15 cellular contexts compared by ENCODE assay signal in the genomic region with DNA sequence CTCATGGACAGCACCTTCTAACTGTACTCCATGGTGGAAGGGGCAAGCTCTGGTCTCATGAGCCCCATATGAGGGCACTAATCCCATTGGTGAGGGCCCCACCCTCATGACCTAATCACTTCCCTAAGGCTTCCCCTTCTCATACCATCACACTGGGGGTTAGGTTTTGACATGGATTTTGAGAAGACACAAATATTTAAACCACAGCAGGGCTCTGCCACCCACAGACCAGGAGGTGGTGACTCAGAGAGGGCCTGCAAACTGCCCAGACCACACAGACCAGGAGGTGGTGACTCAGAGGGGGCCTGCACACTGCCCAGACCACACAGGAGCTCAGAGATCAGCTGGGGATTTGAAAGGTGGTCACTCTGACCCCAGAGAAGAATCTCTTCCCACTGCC.
A peak's percentile ranks its signal among the peaks of the same experiment; 100 is the strongest.
DNase-seq lines count a peak whose midpoint lies in the region; ATAC-seq and TF ChIP-seq lines count a peak whose summit lies in the region.
"Had no signal": no experiment of that assay in that cellular context is flagged by ENCODE, and none has a peak within 500 bp of the region (broad histone marks: within the 10 kb centered on the region; RNA-seq: fewer than 3 reads in every experiment).

No MANE protein-coding gene starts in this region.

- H3K27ac ChIP-seq in trophoblast cell (ENCODE audit: low read depth, low read length), result no peak overlapping the region
- H3K27ac ChIP-seq in effector memory CD4-positive, alpha-beta T cell (ENCODE audit: insufficient read depth, low read length, poor library complexity, severe bottlenecking), result no peak overlapping the region

- H3K4me3 Mint-ChIP-seq in chondrocyte (ENCODE audit: unreplicated experiment) (no peak overlapping the region), natural killer cell (no peak overlapping the region)
- H3K4me3 Mint-ChIP-seq: activated B cell treated with CpG ODN at 0.5 μM for 24 hours; activated T-helper 1 cell treated with anti-CD3 and anti-CD28 coated beads, Interleukin-12 subunit alpha, Interleukin-12 subunit beta, Interleukin-2, Interleukin-4 antibody, amounts not matched to agents 30 ng/mL and 10 ng/mL and 1 ng/mL, durations not matched to agents 14 hours and 24 hours and 36 hours had no signal

- DNase-seq in ELR (ENCODE audit: low read depth), result peak; percentile 86
- peak; percentile 79 for DNase-seq in MV-4-11 (lab: John Stamatoyannopoulos, UW)
- DNase-seq in chondrocyte (ENCODE audit: low spot score), result peak; percentile 32
- DNase-seq in trophoblast cell, result peak; percentile 85 to 87
- DNase-seq in effector memory CD4-positive, alpha-beta T cell, result no peak
- DNase-seq in effector CD4-positive, alpha-beta T cell, result no peak
- DNase-seq in natural killer cell, result no peak
- DNase-seq: activated B cell treated with CpG ODN at 0.5 μM for 24 hours, cerebellar nuclear complex, COR-L47, H9, NCI-H2227 treated with DMSO at 0.1 percent for 48 hours had no signal

- no peak overlapping the region for H2AFZ ChIP-seq in trophoblast cell (ENCODE audit: insufficient read depth, low read length, poor library complexity)

- H4K12ac ChIP-seq in trophoblast cell (ENCODE audit: low read depth, low read length), result no peak overlapping the region

- peaks cover 2% of the 10 kb centered on the region for H3K79me2 ChIP-seq in trophoblast cell (ENCODE audit: control insufficient read depth, insufficient read depth, low read length, poor library complexity)

- no peak overlapping the region for H3K14ac ChIP-seq in trophoblast cell (ENCODE audit: low read length)

- H3K4me3 ChIP-seq in trophoblast cell (ENCODE audit: low read depth, low read length), result no peak overlapping the region
- no peak overlapping the region for H3K4me3 ChIP-seq in effector memory CD4-positive, alpha-beta T cell (ENCODE audit: insufficient read depth, low read depth, low read length, poor library complexity, severe bottlenecking)
- H3K4me3 ChIP-seq: gastroesophageal sphincter had no signal

- peaks cover 12% of the 10 kb centered on the region for H3K36me3 Mint-ChIP-seq in chondrocyte (ENCODE audit: low read depth)
- peaks cover 6% of the 10 kb centered on the region for H3K36me3 Mint-ChIP-seq in natural killer cell

- H3K27me3 Mint-ChIP-seq in chondrocyte (ENCODE audit: low read depth), result no peaks in the 10 kb centered on the region
- H3K27me3 Mint-ChIP-seq in natural killer cell (ENCODE audit: low read depth in 2 of 2), result peaks cover 4 to 32% of the 10 kb centered on the region in 2 donors

- H4K91ac ChIP-seq in trophoblast cell (ENCODE audit: low read depth, low read length), result no peak overlapping the region

- H2BK12ac ChIP-seq in trophoblast cell (ENCODE audit: low read length), result no peak overlapping the region

- H3K4me1 ChIP-seq in trophoblast cell (ENCODE audit: control insufficient read depth in 1 of 2, insufficient read depth in 2 of 2, low read length in 2 of 2), result peaks cover 4 to 15% of the 10 kb centered on the region in 2 experiments
- no peaks in the 10 kb centered on the region for H3K4me1 ChIP-seq in effector memory CD4-positive, alpha-beta T cell (ENCODE audit: control insufficient read depth, insufficient read depth, low read length, poor library complexity, severe bottlenecking)

- H2BK5ac ChIP-seq in trophoblast cell (ENCODE audit: low read depth, low read length, poor library complexity), result no peak overlapping the region

- TF ChIP-seq CTCF in chondrocyte (IDR thresholded peaks at IDR 0.05) (no peak), natural killer cell (IDR thresholded peaks at IDR 0.05) (no peak)

- H3K9me3 ChIP-seq in trophoblast cell (ENCODE audit: insufficient read depth, low read depth, low read length), result peaks cover 8% of the 10 kb centered on the region
- peaks cover 7% of the 10 kb centered on the region for H3K9me3 ChIP-seq in effector memory CD4-positive, alpha-beta T cell (ENCODE audit: control insufficient read depth, low read length)

- H3K4ac ChIP-seq in trophoblast cell (ENCODE audit: low read depth, low read length), result no peak overlapping the region

- no peak overlapping the region for H3K18ac ChIP-seq in trophoblast cell (ENCODE audit: low read length)

- H3K79me1 ChIP-seq in trophoblast cell (ENCODE audit: low read length), result peaks cover 11% of the 10 kb centered on the region

- ATAC-seq in HG03159 (IDR thresholded peaks at IDR 0.05; ENCODE audit: unreplicated experiment), result no peak
- ATAC-seq in natural killer cell, result no peak
- ATAC-seq: gastroesophageal sphincter had no signal

- no peaks in the 10 kb centered on the region for H3K27me3 ChIP-seq in trophoblast cell (ENCODE audit: insufficient read depth, low read length)
- H3K27me3 ChIP-seq in effector memory CD4-positive, alpha-beta T cell (replicated peaks; ENCODE audit: control insufficient read depth, insufficient read depth, low read length, poor library complexity, severe bottlenecking), result no peaks in the 10 kb centered on the region
- H3K27me3 ChIP-seq: gastroesophageal sphincter had no signal

- no peak overlapping the region for H3K4me2 ChIP-seq in trophoblast cell (ENCODE audit: low read length)

- H3K23ac ChIP-seq in trophoblast cell (ENCODE audit: low read length), result no peak overlapping the region

- no peak overlapping the region for H3K27ac Mint-ChIP-seq in chondrocyte (ENCODE audit: unreplicated experiment)
- no peak overlapping the region for H3K27ac Mint-ChIP-seq in natural killer cell
- H3K27ac Mint-ChIP-seq: activated B cell treated with CpG ODN at 0.5 μM for 24 hours; activated T-helper 1 cell treated with anti-CD3 and anti-CD28 coated beads, Interleukin-12 subunit alpha, Interleukin-12 subunit beta, Interleukin-2, Interleukin-4 antibody, amounts not matched to agents 30 ng/mL and 10 ng/mL and 1 ng/mL, durations not matched to agents 14 hours and 24 hours and 36 hours had no signal

- H3K9ac ChIP-seq in trophoblast cell (ENCODE audit: low read length), result no peak overlapping the region

- H3K4me1 Mint-ChIP-seq in chondrocyte (ENCODE audit: low read depth), result peaks cover 9% of the 10 kb centered on the region
- H3K4me1 Mint-ChIP-seq in natural killer cell, result no peaks in the 10 kb centered on the region
- H3K4me1 Mint-ChIP-seq: activated B cell treated with CpG ODN at 0.5 μM for 24 hours had no signal

- no peak overlapping the region for H2BK120ac ChIP-seq in trophoblast cell (ENCODE audit: insufficient read depth, low read length, poor library complexity)

- no peaks in the 10 kb centered on the region for H3K36me3 ChIP-seq in trophoblast cell (ENCODE audit: control insufficient read depth in 1 of 2, insufficient read depth in 2 of 2, low read length in 2 of 2)
- H3K36me3 ChIP-seq in effector memory CD4-positive, alpha-beta T cell (ENCODE audit: control insufficient read depth, insufficient read depth, low read length), result no peaks in the 10 kb centered on the region
- H3K36me3 ChIP-seq: gastroesophageal sphincter had no signal

- intact Hi-C loops in natural killer cell (cut with micrococcal nuclease), result no loop called here

- no peak overlapping the region for H4K8ac ChIP-seq in trophoblast cell (ENCODE audit: low read depth, low read length)

- peaks cover 16% of the 10 kb centered on the region for H3K9me3 Mint-ChIP-seq in chondrocyte (ENCODE audit: low read depth)
- H3K9me3 Mint-ChIP-seq in natural killer cell, result peaks cover 2 to 9% of the 10 kb centered on the region in 2 donors

- no peak overlapping the region for H2AK5ac ChIP-seq in trophoblast cell (ENCODE audit: low read length)

Comparison
In these comparisons a context has a peak if more than half of its experiments do, and no peak if none do; other contexts are left out.
1. DNase-seq: peak in ELR (single experiment), MV-4-11 (single experiment), chondrocyte (single experiment) and trophoblast cell (2 of 2); none in effector memory CD4-positive, alpha-beta T cell (0 of 3), effector CD4-positive, alpha-beta T cell (single experiment) and natural killer cell (single experiment).